19 cellular contexts compared by ENCODE assay signal in the genomic region with DNA sequence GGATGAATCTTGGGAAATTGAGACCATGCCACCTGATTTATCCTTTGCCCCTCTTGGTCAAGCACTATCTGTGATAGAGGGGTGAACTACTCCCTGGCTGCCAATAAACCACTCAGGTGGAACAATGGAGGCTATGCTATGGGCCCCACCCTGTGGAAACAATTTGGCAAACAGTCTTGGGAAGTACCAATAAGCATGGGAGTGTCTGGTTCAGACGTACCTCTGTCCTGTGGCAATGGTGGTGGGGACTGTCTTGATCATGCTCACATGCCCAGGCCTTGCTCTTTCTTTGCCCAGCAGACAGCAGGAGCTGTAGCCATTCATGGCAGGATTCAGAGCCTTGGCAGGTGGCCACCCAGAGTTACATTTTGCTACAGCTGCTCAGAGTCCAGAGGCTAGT.
DNase-seq lines count a peak whose midpoint lies in the region; FAIRE-seq and TF ChIP-seq lines count a peak whose summit lies in the region.
"Had no signal": no experiment of that assay in that cellular context is flagged by ENCODE, and none has a peak within 500 bp of the region (broad histone marks: within the 10 kb centered on the region; RNA-seq: fewer than 3 reads in every experiment).

No MANE protein-coding gene starts in this region.

- no peaks in the 10 kb centered on the region for H3K4me1 Mint-ChIP-seq in chondrocyte (ENCODE audit: low read depth)
- H3K4me1 Mint-ChIP-seq: CD4-positive, alpha-beta memory T cell had no signal

- no peaks in the 10 kb centered on the region for H4K20me1 ChIP-seq in Loucy (ENCODE audit: insufficient read depth, low read length, poor library complexity, severe bottlenecking)

- FAIRE-seq in HTR-8/SVneo (lab: Jason Lieb, UNC) (peak; percentile 28), RCC 7860 (lab: Jason Lieb, UNC) (no peak)
- FAIRE-seq: GM12878, GM19239, H1 had no signal

- peaks cover 2% of the 10 kb centered on the region for H3K27me3 Mint-ChIP-seq in chondrocyte (ENCODE audit: low read depth)

- H3K36me3 ChIP-seq in Loucy (ENCODE audit: insufficient read depth, low read length), result no peaks in the 10 kb centered on the region

- no peak overlapping the region for H3K4me2 ChIP-seq in Loucy (ENCODE audit: low read depth, low read length, poor library complexity, severe bottlenecking)

- DNase-seq in HTR-8/SVneo (ENCODE audit: insufficient read length, low spot score), result no peak
- peak; percentile 40 for DNase-seq in chondrocyte (ENCODE audit: low spot score)
- no peak for DNase-seq in activated CD4-positive, alpha-beta T cell treated with anti-CD3 and anti-CD28 coated beads for 48 hours
- no peak for DNase-seq in RCC 7860 (ENCODE audit: low spot score)
- no peak for DNase-seq in LoVo (ENCODE audit: low spot score)
- DNase-seq: C1 segment of cervical spinal cord; Calu3; CD4-positive, alpha-beta memory T cell; COR-L47; DMS79; EL; GDM1; GM23248; H7; HCEC 1CT had no signal

- no peak overlapping the region for H3K4me3 ChIP-seq in Loucy (ENCODE audit: low read length, poor library complexity, severe bottlenecking)
- H3K4me3 ChIP-seq: GM12878, GM23248 had no signal

- peaks cover 14% of the 10 kb centered on the region for H3K9me3 Mint-ChIP-seq in chondrocyte (ENCODE audit: low read depth)

- TF ChIP-seq CTCF in Loucy (conservative IDR thresholded peaks at IDR 0.05; ENCODE audit: low read length), result no peak
- TF ChIP-seq CTCF in chondrocyte (IDR thresholded peaks at IDR 0.05), result no peak

- no peaks in the 10 kb centered on the region for H3K4me1 ChIP-seq in Loucy (ENCODE audit: insufficient read depth, low read length, poor library complexity, severe bottlenecking)

- no peak overlapping the region for H3K9ac ChIP-seq in Loucy (ENCODE audit: low read depth, low read length, poor library complexity, severe bottlenecking)
- H3K9ac ChIP-seq: GM23248 had no signal

- H3K4me3 Mint-ChIP-seq in chondrocyte (ENCODE audit: unreplicated experiment), result no peak overlapping the region
- H3K4me3 Mint-ChIP-seq: CD4-positive, alpha-beta memory T cell had no signal

- no peaks in the 10 kb centered on the region for H3K27me3 ChIP-seq in Loucy (ENCODE audit: insufficient read depth, low read length, poor library complexity, severe bottlenecking)

- no peaks in the 10 kb centered on the region for H3K9me3 ChIP-seq in Loucy (ENCODE audit: insufficient read depth, low read depth, low read length)

- H3K27ac Mint-ChIP-seq in chondrocyte (ENCODE audit: unreplicated experiment), result no peak overlapping the region
- H3K27ac Mint-ChIP-seq: CD4-positive, alpha-beta memory T cell had no signal

- H3K9me2 ChIP-seq in Loucy (replicated peaks; ENCODE audit: low read depth, low read length), result no peaks in the 10 kb centered on the region

- H3K79me2 ChIP-seq in Loucy (ENCODE audit: insufficient read depth, low read length), result no peaks in the 10 kb centered on the region

- peak overlapping the region; percentile 26; the same call in 1 of the 2 replicates for H2AFZ ChIP-seq in Loucy (ENCODE audit: low read length)
- H2AFZ ChIP-seq: GM23248 had no signal

- H3K36me3 Mint-ChIP-seq in chondrocyte (ENCODE audit: low read depth), result peaks cover 2% of the 10 kb centered on the region
- H3K36me3 Mint-ChIP-seq: CD4-positive, alpha-beta memory T cell had no signal

- H3F3A ChIP-seq in Loucy (ENCODE audit: low read depth), result no peaks in the 10 kb centered on the region
